Comparison of ENCODE assay signal across 1 cellular context in the genomic region with DNA sequence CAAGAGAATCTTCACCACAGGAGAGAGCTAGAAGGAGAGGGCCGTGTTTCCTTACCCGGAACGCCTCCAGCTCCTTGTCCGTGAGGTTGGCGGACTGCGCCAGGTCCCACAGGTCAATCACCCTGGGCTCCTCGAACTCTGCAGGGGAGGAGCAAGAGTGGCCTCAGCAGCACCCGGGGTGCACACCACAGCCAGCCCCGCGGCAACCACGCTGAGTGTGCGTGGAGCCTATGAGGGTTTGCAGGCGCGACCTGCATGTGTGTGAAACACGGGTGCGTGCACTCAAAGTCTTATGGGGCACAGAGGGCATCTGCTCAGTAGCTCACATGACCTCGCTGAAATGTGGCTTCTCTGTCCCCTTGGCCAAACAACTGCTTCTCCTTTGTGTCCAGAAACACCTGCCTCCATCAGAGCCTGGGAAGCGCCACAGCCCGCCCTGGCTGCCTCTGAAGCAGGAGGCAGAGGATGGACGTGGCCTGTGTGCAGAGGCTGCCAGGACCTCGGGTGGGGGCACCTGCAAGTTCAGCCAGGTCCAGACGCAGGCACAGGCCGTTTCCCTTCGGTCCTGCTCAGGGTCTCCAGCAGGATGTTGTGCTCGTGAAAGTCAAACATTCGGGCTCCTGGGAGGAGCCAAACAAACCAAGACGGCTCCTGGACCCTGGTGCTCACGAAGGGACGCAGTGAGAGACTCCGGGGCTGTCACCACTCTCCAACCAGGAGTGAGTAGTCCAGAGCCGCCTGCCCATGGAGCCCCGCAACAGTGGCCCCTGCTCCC.
TF ChIP-seq lines count a peak whose summit lies in the region.

No MANE protein-coding gene starts in this region.

TF ChIP-seq in GM23338, 12 proteins besides CTCF, POLR2A, EP300 and RAD21 (continued from another document):
- TF ChIP-seq, protein P1, sequence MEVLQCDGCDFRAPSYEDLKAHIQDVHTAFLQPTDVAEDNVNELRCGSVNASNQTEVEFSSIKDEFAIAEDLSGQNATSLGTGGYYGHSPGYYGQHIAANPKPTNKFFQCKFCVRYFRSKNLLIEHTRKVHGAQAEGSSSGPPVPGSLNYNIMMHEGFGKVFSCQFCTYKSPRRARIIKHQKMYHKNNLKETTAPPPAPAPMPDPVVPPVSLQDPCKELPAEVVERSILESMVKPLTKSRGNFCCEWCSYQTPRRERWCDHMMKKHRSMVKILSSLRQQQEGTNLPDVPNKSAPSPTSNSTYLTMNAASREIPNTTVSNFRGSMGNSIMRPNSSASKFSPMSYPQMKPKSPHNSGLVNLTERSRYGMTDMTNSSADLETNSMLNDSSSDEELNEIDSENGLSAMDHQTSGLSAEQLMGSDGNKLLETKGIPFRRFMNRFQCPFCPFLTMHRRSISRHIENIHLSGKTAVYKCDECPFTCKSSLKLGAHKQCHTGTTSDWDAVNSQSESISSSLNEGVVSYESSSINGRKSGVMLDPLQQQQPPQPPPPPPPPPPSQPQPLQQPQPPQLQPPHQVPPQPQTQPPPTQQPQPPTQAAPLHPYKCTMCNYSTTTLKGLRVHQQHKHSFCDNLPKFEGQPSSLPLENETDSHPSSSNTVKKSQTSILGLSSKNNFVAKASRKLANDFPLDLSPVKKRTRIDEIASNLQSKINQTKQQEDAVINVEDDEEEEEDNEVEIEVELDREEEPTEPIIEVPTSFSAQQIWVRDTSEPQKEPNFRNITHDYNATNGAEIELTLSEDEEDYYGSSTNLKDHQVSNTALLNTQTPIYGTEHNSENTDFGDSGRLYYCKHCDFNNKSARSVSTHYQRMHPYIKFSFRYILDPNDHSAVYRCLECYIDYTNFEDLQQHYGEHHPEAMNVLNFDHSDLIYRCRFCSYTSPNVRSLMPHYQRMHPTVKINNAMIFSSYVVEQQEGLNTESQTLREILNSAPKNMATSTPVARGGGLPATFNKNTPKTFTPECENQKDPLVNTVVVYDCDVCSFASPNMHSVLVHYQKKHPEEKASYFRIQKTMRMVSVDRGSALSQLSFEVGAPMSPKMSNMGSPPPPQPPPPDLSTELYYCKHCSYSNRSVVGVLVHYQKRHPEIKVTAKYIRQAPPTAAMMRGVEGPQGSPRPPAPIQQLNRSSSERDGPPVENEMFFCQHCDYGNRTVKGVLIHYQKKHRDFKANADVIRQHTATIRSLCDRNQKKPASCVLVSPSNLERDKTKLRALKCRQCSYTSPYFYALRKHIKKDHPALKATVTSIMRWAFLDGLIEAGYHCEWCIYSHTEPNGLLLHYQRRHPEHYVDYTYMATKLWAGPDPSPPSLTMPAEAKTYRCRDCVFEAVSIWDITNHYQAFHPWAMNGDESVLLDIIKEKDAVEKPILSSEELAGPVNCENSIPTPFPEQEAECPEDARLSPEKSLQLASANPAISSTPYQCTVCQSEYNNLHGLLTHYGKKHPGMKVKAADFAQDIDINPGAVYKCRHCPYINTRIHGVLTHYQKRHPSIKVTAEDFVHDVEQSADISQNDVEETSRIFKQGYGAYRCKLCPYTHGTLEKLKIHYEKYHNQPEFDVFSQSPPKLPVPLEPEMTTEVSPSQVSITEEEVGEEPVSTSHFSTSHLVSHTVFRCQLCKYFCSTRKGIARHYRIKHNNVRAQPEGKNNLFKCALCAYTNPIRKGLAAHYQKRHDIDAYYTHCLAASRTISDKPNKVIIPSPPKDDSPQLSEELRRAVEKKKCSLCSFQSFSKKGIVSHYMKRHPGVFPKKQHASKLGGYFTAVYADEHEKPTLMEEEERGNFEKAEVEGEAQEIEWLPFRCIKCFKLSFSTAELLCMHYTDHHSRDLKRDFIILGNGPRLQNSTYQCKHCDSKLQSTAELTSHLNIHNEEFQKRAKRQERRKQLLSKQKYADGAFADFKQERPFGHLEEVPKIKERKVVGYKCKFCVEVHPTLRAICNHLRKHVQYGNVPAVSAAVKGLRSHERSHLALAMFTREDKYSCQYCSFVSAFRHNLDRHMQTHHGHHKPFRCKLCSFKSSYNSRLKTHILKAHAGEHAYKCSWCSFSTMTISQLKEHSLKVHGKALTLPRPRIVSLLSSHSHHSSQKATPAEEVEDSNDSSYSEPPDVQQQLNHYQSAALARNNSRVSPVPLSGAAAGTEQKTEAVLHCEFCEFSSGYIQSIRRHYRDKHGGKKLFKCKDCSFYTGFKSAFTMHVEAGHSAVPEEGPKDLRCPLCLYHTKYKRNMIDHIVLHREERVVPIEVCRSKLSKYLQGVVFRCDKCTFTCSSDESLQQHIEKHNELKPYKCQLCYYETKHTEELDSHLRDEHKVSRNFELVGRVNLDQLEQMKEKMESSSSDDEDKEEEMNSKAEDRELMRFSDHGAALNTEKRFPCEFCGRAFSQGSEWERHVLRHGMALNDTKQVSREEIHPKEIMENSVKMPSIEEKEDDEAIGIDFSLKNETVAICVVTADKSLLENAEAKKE (CRISPR knock-in tag; IDR thresholded peaks at IDR 0.05) = no peak
- no peak for TF ChIP-seq CREB1 (CRISPR knock-in tag; IDR thresholded peaks at IDR 0.05; ENCODE audit: low read depth)
TF ChIP-seq in GM23338: peak in this region for 0.
